Comparison of ENCODE assay signal across 6 cellular contexts in the genomic region with DNA sequence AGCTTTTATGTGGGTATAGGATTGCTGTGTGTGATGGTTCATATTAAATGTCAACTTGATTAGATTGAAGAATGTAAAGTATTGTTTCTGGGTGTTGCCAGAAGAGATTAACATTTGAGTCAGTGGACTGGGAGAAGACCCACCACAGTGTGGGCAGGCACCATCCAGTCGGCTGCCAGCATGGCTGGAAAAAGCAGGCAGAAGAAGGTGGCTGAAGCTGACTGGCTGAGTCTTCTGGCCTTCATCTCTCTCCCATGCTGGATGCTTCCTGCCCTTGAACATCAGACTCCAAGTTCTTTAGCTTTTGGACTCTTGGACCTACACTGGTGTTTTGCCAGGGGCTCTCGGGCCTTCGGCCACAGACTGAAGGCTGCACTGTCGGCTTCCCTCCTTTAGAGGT. TPM values are rescaled to one million over a fixed set of nuclear protein-coding genes. Genes with fewer than 3 reads are reported as not detected.
A peak's percentile ranks its signal among the peaks of the same experiment; 100 is the strongest.
DNase-seq lines count a peak whose midpoint lies in the region; ATAC-seq, FAIRE-seq and TF ChIP-seq lines count a peak whose summit lies in the region.
"Not testable (repeated sequence)": the region's sequence is repeated elsewhere in the genome, so short reads cannot be mapped to it uniquely, and the experiment has no call there.

No MANE protein-coding gene starts in this region.

- not testable (repeated sequence) for H3K9ac ChIP-seq in kidney (ENCODE audit: low read length in 2 of 2)

- not testable (repeated sequence) for ATAC-seq in upper lobe of right lung

- TF ChIP-seq CTCF in Peyer's patch (IDR thresholded peaks at IDR 0.05); chondrocyte (IDR thresholded peaks at IDR 0.05); kidney (IDR thresholded peaks at IDR 0.05; ENCODE audit: borderline replicate concordance, extremely low read depth, insufficient read depth); sigmoid colon (IDR thresholded peaks at IDR 0.05); upper lobe of right lung (IDR thresholded peaks at IDR 0.05): not testable (repeated sequence)

- not testable (repeated sequence) for H3K36me3 ChIP-seq in Peyer's patch; kidney (ENCODE audit: control insufficient read depth in 1 of 2, insufficient read depth in 2 of 2, low read length in 2 of 2); sigmoid colon; upper lobe of right lung

- FAIRE-seq in kidney (lab: Jason Lieb, UNC) = not testable (repeated sequence)

- H3K4me1 Mint-ChIP-seq in chondrocyte (ENCODE audit: low read depth) = not testable (repeated sequence)

- not testable (repeated sequence) for H3K27ac ChIP-seq in Peyer's patch; kidney (ENCODE audit: low read depth in 2 of 2, low read length in 2 of 2); sigmoid colon; upper lobe of right lung

- H3K9me3 Mint-ChIP-seq in chondrocyte (ENCODE audit: low read depth) = not testable (repeated sequence)

- DNase-seq in Peyer's patch = peak in 2 of 3 donors; percentile 1 to 16
- DNase-seq in activated effector memory CD4-positive, alpha-beta T cell treated with anti-CD3 and anti-CD28 coated beads, Interleukin-2, amount 50 U/mL, for 16 hours = peak; percentile 22
- DNase-seq in chondrocyte (ENCODE audit: low spot score) = peak; percentile 22
- peak; percentile 26 for DNase-seq in kidney
- DNase-seq in sigmoid colon = peak; percentile 20
- peak; percentile 27 for DNase-seq in upper lobe of right lung

- not testable (repeated sequence) for H3K36me3 Mint-ChIP-seq in chondrocyte (ENCODE audit: low read depth)

- WGBS in sigmoid colon, 2 donors = 93 to 96% methylated on average over 4 of the region's 4 CpGs

- not testable (repeated sequence) for TF ChIP-seq EP300 in sigmoid colon (IDR thresholded peaks at IDR 0.05)

- not testable (repeated sequence) for H3K4me3 Mint-ChIP-seq in chondrocyte (ENCODE audit: unreplicated experiment)

- not testable (repeated sequence) for H3K4me1 ChIP-seq in Peyer's patch; kidney (ENCODE audit: control insufficient read depth in 1 of 2, insufficient read depth in 1 of 2, low read depth in 1 of 2, low read length in 2 of 2); sigmoid colon; upper lobe of right lung

- not testable (repeated sequence) for TF ChIP-seq POLR2A in Peyer's patch (IDR thresholded peaks at IDR 0.05); sigmoid colon (IDR thresholded peaks at IDR 0.05)

- H3K9me3 ChIP-seq in Peyer's patch; kidney (ENCODE audit: control insufficient read depth in 1 of 2, low read length in 2 of 2); sigmoid colon; upper lobe of right lung: not testable (repeated sequence)

- H3K27ac Mint-ChIP-seq in chondrocyte (ENCODE audit: unreplicated experiment) = not testable (repeated sequence)

- not testable (repeated sequence) for H3K27me3 ChIP-seq in Peyer's patch, sigmoid colon, upper lobe of right lung

- not testable (repeated sequence) for H3K27me3 Mint-ChIP-seq in chondrocyte (ENCODE audit: low read depth)

- intact Hi-C loops in kidney (cut with DNase I) = loop anchor here (5.0 kb wide), 1 partner anchor 76 kb away; no protein-coding TSS in a partner anchor
- intact Hi-C loops in sigmoid colon (cut with DNase I); upper lobe of right lung (cut with DNase I): not testable (repeated sequence)

- not testable (repeated sequence) for H3K4me3 ChIP-seq in Peyer's patch; kidney (ENCODE audit: low read length in 2 of 2); sigmoid colon; upper lobe of right lung

RNA-seq across cellular contexts. Expression of a gene that starts 16.0 kb away (rescaled TPM):
- 10 to 100 TPM; 11.4 to 19.2 (median 15.1) TPM for total RNA-seq in Peyer's patch
- 9.9 to 13.9 TPM (median 13.2 TPM) in 3 replicates for total RNA-seq in chondrocyte
- 24.3 TPM for total RNA-seq in kidney
- polyA plus RNA-seq in kidney (ENCODE audit: insufficient read depth, low read depth, low replicate concordance) = 12.9 TPM
- 10 to 100 TPM in 1 of 4 donors, 1 to 10 TPM in 3; 7.7 to 10.2 (median 9.3) TPM for total RNA-seq in sigmoid colon
- 10 to 100 TPM; 27.0 to 50.8 (median 28.2) TPM for polyA plus RNA-seq in sigmoid colon
- 26.0 TPM for total RNA-seq in upper lobe of right lung

RNA-seq across cellular contexts. Expression of a gene that starts 49.0 kb away (rescaled TPM):
- 10 to 100 TPM in 3 of 4 donors, 1 to 10 TPM in 1; 5.1 to 22.3 (median 18.5) TPM for total RNA-seq in Peyer's patch
- 10.2 to 14.4 TPM (median 13.2 TPM) in 3 replicates for total RNA-seq in chondrocyte
- 14.6 TPM for total RNA-seq in kidney
- polyA plus RNA-seq in kidney (ENCODE audit: insufficient read depth, low read depth, low replicate concordance) = 14.4 TPM
- 10 to 100 TPM in 1 of 4 donors, 1 to 10 TPM in 3; 6.1 to 15.5 (median 8.1) TPM for total RNA-seq in sigmoid colon
- 1 to 10 TPM; 1.4 to 6.2 (median 1.8) TPM for polyA plus RNA-seq in sigmoid colon
- total RNA-seq in upper lobe of right lung = 6.3 TPM
